22 cellular contexts compared by ENCODE assay signal in genomic region chr5:28468121-28468520, GRCh38.
A peak's percentile ranks its signal among the peaks of the same experiment; 100 is the strongest.
DNase-seq lines count a peak whose midpoint lies in the region; ATAC-seq, FAIRE-seq and TF ChIP-seq lines count a peak whose summit lies in the region.
"Had no signal": no experiment of that assay in that cellular context is flagged by ENCODE, and none has a peak within 500 bp of the region (broad histone marks: within the 10 kb centered on the region; RNA-seq: fewer than 3 reads in every experiment).

No MANE protein-coding gene starts in this region.

- H3K4me1 Mint-ChIP-seq in glutamatergic neuron (ENCODE audit: low read depth, unreplicated experiment) = peaks cover 24% of the 10 kb centered on the region

- H3K27ac ChIP-seq in OCI-LY3 (ENCODE audit: low read length) (peak overlapping the region; percentile 68), small intestine (ENCODE audit: low read depth in 1 of 2, low read length in 1 of 2) (no peak overlapping the region)
- H3K27ac ChIP-seq: epithelial cell of prostate, SJSA1, transverse colon had no signal

- H3K36me3 ChIP-seq in OCI-LY3 (replicated peaks; ENCODE audit: low read depth, low read length) (no peaks in the 10 kb centered on the region), small intestine (ENCODE audit: control insufficient read depth in 2 of 2, insufficient read depth in 2 of 2, low read length in 2 of 2) (no peaks in the 10 kb centered on the region)
- H3K36me3 ChIP-seq: SJSA1, transverse colon had no signal

- H3K9me3 ChIP-seq in OCI-LY3 (ENCODE audit: insufficient read depth, low read length) (no peaks in the 10 kb centered on the region), small intestine (ENCODE audit: control insufficient read depth, low read depth) (no peaks in the 10 kb centered on the region)
- H3K9me3 ChIP-seq: Caco-2, SJSA1, transverse colon had no signal

- TF ChIP-seq POLR2A in GM12891 (IDR thresholded peaks at IDR 0.05; ENCODE audit: low read depth, low read length) = no peak
- TF ChIP-seq POLR2A in GM12892 (IDR thresholded peaks at IDR 0.05; ENCODE audit: low read depth, low read length) = no peak

- TF ChIP-seq CTCF in OCI-LY3 (IDR thresholded peaks at IDR 0.05; ENCODE audit: low read depth, low read length) = no peak
- TF ChIP-seq CTCF in glutamatergic neuron (IDR thresholded peaks at IDR 0.05; ENCODE audit: partially characterized antibody, unreplicated experiment) = no peak

- no peaks in the 10 kb centered on the region for H3K36me3 Mint-ChIP-seq in glutamatergic neuron (ENCODE audit: unreplicated experiment)
- H3K36me3 Mint-ChIP-seq: mesothelial cell of epicardium had no signal

- peak overlapping the region; percentile 67 for H2AFZ ChIP-seq in OCI-LY3 (ENCODE audit: low read depth, low read length)

- DNase-seq in GM12891 (ENCODE audit: insufficient read length, low spot score) (no peak), HT1080 (ENCODE audit: low read depth) (peak; percentile 40), glutamatergic neuron (no peak), small intestine (no peak), urothelium cell line (ENCODE audit: low spot score) (no peak), GM12892 (ENCODE audit: insufficient read length) (no peak)
- DNase-seq in stimulated activated naive CD8-positive, alpha-beta T cell treated with anti-CD3 and anti-CD28 coated beads, Interleukin-15, Interleukin-2, amounts not matched to agents 100 U/mL and 50 U/mL, for 24 hours = no peak
- DNase-seq: aorta; Caco-2; cortex of kidney; head of caudate nucleus; NCI-H2081; NCI-H774; nucleus accumbens; stimulated activated CD4-positive, alpha-beta T cell treated with anti-CD3 and anti-CD28 coated beads, Interleukin-4, amount 100 ng/mL, for 4 hours; transverse colon had no signal

- H3K4me3 ChIP-seq in OCI-LY3 (ENCODE audit: low read length) = peak overlapping the region; percentile 32; the same call in 1 of the 2 replicates
- H3K4me3 ChIP-seq in small intestine (ENCODE audit: low read depth in 1 of 2, low read length in 2 of 2) = no peak overlapping the region
- H3K4me3 ChIP-seq: SJSA1, transverse colon had no signal

- H3K27me3 ChIP-seq in OCI-LY3 (ENCODE audit: low read depth, low read length) = no peaks in the 10 kb centered on the region
- no peaks in the 10 kb centered on the region for H3K27me3 ChIP-seq in small intestine (ENCODE audit: control insufficient read depth in 2 of 2, insufficient read depth in 2 of 2, low read length in 2 of 2)
- H3K27me3 ChIP-seq: SJSA1, transverse colon had no signal

- no peak for ATAC-seq in stimulated activated naive CD8-positive, alpha-beta T cell treated with anti-CD3 and anti-CD28 coated beads, Interleukin-15, Interleukin-2, amounts not matched to agents 100 U/mL and 50 U/mL, for 24 hours

- peaks cover 15% of the 10 kb centered on the region for H3K4me1 ChIP-seq in OCI-LY3 (ENCODE audit: low read length)
- H3K4me1 ChIP-seq in small intestine (ENCODE audit: control insufficient read depth in 2 of 2, insufficient read depth in 1 of 2, low read depth in 1 of 2, low read length in 1 of 2) = no peaks in the 10 kb centered on the region
- H3K4me1 ChIP-seq: Caco-2, SJSA1, transverse colon had no signal

- peak overlapping the region; percentile 38 for H3K9ac ChIP-seq in OCI-LY3 (ENCODE audit: low read length)

- H4K20me1 ChIP-seq in OCI-LY3 (ENCODE audit: insufficient read depth, low read length) = no peaks in the 10 kb centered on the region

- peaks cover 8% of the 10 kb centered on the region for H3K9me3 Mint-ChIP-seq in glutamatergic neuron (ENCODE audit: unreplicated experiment)
- H3K9me3 Mint-ChIP-seq: mesothelial cell of epicardium had no signal

- FAIRE-seq in GM12891 (lab: Jason Lieb, UNC) = no peak
- FAIRE-seq in small intestine (lab: Jason Lieb, UNC) = no peak
- no peak for FAIRE-seq in urothelium cell line (lab: Jason Lieb, UNC)
- no peak for FAIRE-seq in GM12892 (lab: Jason Lieb, UNC)
- FAIRE-seq: GM18507, keratinocyte had no signal

- H3K79me2 ChIP-seq in OCI-LY3 (ENCODE audit: low read length) = no peaks in the 10 kb centered on the region

- peak overlapping the region; percentile 82 for H3K27ac Mint-ChIP-seq in glutamatergic neuron (ENCODE audit: unreplicated experiment)
- H3K27ac Mint-ChIP-seq: mesothelial cell of epicardium had no signal

- H3K4me2 ChIP-seq in OCI-LY3 (ENCODE audit: low read length) = peak overlapping the region; percentile 72

- H3K27me3 Mint-ChIP-seq in glutamatergic neuron (ENCODE audit: unreplicated experiment) = peaks cover 3% of the 10 kb centered on the region

- H3K4me3 Mint-ChIP-seq in glutamatergic neuron (ENCODE audit: unreplicated experiment) = peak overlapping the region; percentile 67
- H3K4me3 Mint-ChIP-seq: mesothelial cell of epicardium had no signal

- 8 to 13% (median 9%) methylated on average over 3 of the region's 3 CpGs for WGBS in small intestine, 3 donors

TF ChIP-seq in GM12891, 5 proteins besides CTCF, POLR2A, EP300 and RAD21:
- TF ChIP-seq TAF1 (IDR thresholded peaks at IDR 0.05; ENCODE audit: low read depth, low read length) (no peak), POLR2AphosphoS5 (IDR thresholded peaks at IDR 0.05; ENCODE audit: low read depth, low read length) (no peak), POU2F2 (IDR thresholded peaks at IDR 0.05; ENCODE audit: low read depth, low read length) (no peak), PAX5 (IDR thresholded peaks at IDR 0.05; ENCODE audit: insufficient read depth, low read length, severe bottlenecking) (no peak), SPI1 (IDR thresholded peaks at IDR 0.05; ENCODE audit: low read depth, low read length) (peak; percentile 42)
